1 cellular context compared by ENCODE assay signal in the genomic region with DNA sequence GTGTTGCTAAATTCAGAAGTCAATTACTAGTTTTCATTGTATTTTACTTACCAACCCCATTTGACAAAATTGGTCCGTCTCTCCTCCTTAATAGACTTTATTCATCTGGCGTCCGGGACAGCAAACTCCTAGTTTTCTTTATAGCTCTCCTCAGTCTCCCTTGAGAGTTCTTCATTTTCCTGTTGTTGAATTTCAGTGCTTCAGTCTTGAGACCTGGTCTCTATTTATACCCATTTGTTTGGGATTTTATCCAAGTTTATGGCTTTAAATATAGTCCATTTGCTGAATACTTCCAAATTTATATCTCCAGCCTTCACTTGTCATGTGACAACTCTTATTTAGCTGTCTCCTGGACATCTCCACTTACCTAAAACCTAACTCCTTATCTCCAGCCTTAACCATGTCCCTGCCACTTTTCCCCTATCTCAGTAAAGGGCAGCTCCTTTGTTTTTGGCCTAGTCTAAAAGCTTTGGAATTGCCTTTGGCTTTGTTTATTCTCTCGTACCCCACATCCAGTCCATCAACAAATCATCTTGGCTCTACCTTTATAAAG.
TF ChIP-seq lines count a peak whose summit lies in the region.

No MANE protein-coding gene starts in this region.

TF ChIP-seq in K562, 482 proteins besides CTCF, POLR2A, EP300 and RAD21:
- TF ChIP-seq, protein P1, sequence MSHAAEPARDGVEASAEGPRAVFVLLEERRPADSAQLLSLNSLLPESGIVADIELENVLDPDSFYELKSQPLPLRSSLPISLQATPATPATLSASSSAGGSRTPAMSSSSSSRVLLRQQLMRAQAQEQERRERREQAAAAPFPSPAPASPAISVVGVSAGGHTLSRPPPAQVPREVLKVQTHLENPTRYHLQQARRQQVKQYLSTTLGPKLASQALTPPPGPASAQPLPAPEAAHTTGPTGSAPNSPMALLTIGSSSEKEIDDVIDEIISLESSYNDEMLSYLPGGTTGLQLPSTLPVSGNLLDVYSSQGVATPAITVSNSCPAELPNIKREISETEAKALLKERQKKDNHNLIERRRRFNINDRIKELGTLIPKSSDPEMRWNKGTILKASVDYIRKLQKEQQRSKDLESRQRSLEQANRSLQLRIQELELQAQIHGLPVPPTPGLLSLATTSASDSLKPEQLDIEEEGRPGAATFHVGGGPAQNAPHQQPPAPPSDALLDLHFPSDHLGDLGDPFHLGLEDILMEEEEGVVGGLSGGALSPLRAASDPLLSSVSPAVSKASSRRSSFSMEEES (CRISPR knock-in tag; IDR thresholded peaks at IDR 0.05), result peak; percentile 31; the same call in 1 of the 2 replicates
- TF ChIP-seq FOSL1 (tag; conservative IDR thresholded peaks at IDR 0.05), result no peak
